Comparison of ENCODE assay signal across 20 cellular contexts in the genomic region with DNA sequence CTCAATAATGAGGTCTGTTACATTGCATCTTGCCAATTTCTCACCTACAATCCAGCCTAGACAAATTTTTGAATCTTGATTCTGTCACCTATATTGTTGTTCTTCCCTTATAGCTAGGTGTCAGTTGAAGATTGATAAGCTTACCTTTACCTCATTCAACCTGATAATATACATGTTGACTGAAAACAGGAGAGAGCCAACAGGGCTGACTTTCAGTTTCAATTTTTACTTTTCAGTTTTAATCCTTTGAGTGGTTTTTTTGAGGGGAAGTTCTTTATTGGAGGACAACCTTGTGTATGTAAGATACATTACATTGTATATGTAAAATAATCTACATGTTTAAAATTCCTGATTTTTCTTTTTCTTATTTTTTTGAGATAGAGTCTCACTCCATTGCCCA.
DNase-seq lines count a peak whose midpoint lies in the region; ATAC-seq and TF ChIP-seq lines count a peak whose summit lies in the region.
"Had no signal": no experiment of that assay in that cellular context is flagged by ENCODE, and none has a peak within 500 bp of the region (broad histone marks: within the 10 kb centered on the region; RNA-seq: fewer than 3 reads in every experiment).

No MANE protein-coding gene starts in this region.

- H3K4me3 ChIP-seq in OCI-LY3 (ENCODE audit: low read length), result no peak overlapping the region
- H3K4me3 ChIP-seq: transverse colon had no signal

- H3K4me1 ChIP-seq in OCI-LY3 (ENCODE audit: low read length), result peaks cover 35% of the 10 kb centered on the region
- H3K4me1 ChIP-seq: transverse colon had no signal

- H3K79me2 ChIP-seq in OCI-LY3 (ENCODE audit: low read length), result no peaks in the 10 kb centered on the region

- H3K9me3 ChIP-seq in OCI-LY3 (ENCODE audit: insufficient read depth, low read length), result no peaks in the 10 kb centered on the region
- H3K9me3 ChIP-seq: transverse colon had no signal

- H2AFZ ChIP-seq in OCI-LY3 (ENCODE audit: low read depth, low read length), result no peak overlapping the region

- no peak overlapping the region for H3K9ac ChIP-seq in OCI-LY3 (ENCODE audit: low read length)

- H3K27ac ChIP-seq in OCI-LY3 (ENCODE audit: low read length), result no peak overlapping the region
- H3K27ac ChIP-seq: C4-2B, transverse colon had no signal

- H3K27me3 ChIP-seq in OCI-LY3 (ENCODE audit: low read depth, low read length), result no peaks in the 10 kb centered on the region
- H3K27me3 ChIP-seq: transverse colon had no signal

- TF ChIP-seq CTCF in GM20000 (IDR thresholded peaks at IDR 0.05; ENCODE audit: extremely low read depth, missing control alignments), result no peak
- no peak for TF ChIP-seq CTCF in OCI-LY3 (IDR thresholded peaks at IDR 0.05; ENCODE audit: low read depth, low read length)

- H3K36me3 ChIP-seq in OCI-LY3 (replicated peaks; ENCODE audit: low read depth, low read length), result no peaks in the 10 kb centered on the region
- H3K36me3 ChIP-seq: transverse colon had no signal

- H4K20me1 ChIP-seq in OCI-LY3 (ENCODE audit: insufficient read depth, low read length), result no peaks in the 10 kb centered on the region

- ATAC-seq in GM18867 (IDR thresholded peaks at IDR 0.05; ENCODE audit: unreplicated experiment) (peak; percentile 87), HG02852 (IDR thresholded peaks at IDR 0.05; ENCODE audit: unreplicated experiment) (peak; percentile 70)
- ATAC-seq: HCT116, natural killer cell, PC-3, WTC11 had no signal

- DNase-seq in GM20000 (ENCODE audit: low spot score) (peak; percentile 8), hypothalamus (lab: John Stamatoyannopoulos, UW) (no peak), UCSD-AML1 (lab: John Stamatoyannopoulos, UW; ENCODE audit: unreplicated experiment) (no peak)
- no peak for DNase-seq in activated effector memory CD4-positive, alpha-beta T cell treated with Interleukin-2 at 50 U/mL for 16 hours
- DNase-seq: activated CD8-positive, alpha-beta memory T cell treated with anti-CD3 and anti-CD28 coated beads, Interleukin-2, amount 50 U/mL, for 4 hours; caudate nucleus; islet precursor cell; midbrain; natural killer cell; NCI-H1694 treated with DMSO at 0.1 percent for 48 hours; NCI-H774; PC-3; SHP77; transverse colon had no signal

- peak overlapping the region; percentile 29 for H3K4me2 ChIP-seq in OCI-LY3 (ENCODE audit: low read length)
